Comparison of ENCODE assay signal across 26 cellular contexts in the genomic region with DNA sequence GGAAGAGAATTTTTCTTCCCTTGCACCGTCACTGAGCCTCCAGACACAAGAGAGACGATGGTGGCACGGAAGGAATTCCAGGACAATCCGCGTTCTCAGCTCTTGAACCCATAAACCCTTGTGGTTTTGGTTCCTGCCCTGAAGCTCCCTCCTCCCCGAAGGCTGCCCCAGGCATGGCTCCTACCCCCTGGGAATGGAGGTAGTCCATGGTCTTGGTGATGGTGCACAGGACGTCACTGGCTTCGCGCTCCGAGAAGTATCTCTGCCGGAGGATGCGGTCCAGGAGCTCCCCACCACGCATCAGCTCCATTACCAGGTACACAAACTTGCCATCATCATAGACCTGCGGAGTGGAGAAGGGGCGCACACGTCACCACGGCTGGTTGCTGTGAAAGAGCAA.
"Had no signal": no experiment of that assay in that cellular context is flagged by ENCODE, and none has a peak within 500 bp of the region (broad histone marks: within the 10 kb centered on the region; RNA-seq: fewer than 3 reads in every experiment).

No MANE protein-coding gene starts in this region.

- DNase-seq: activated CD4-positive, alpha-beta T cell treated with anti-CD3 and anti-CD28 coated beads, Interleukin-2, amount 10 ng/mL, durations not matched to agents 24 days and 14 days; activated CD4-positive, alpha-beta T cell treated with anti-CD3 and anti-CD28 coated beads, Interleukin-2, amount 50 U/mL, for 4 hours; activated CD8-positive, alpha-beta T cell treated with anti-CD3 and anti-CD28 coated beads for 36 hours; activated gamma-delta T cell; activated naive CD4-positive, alpha-beta T cell treated with Interleukin-2 at 50 U/mL for 16 hours; activated naive CD8-positive, alpha-beta T cell treated with anti-CD3 and anti-CD28 coated beads, Interleukin-2, amount 10 ng/mL, durations not matched to agents 7 days and 5 days; activated T-cell treated with anti-CD3 and anti-CD28 coated beads for 4 hours; activated T-cell treated with anti-CD3 and anti-CD28 coated beads, Interleukin-2, amount 50 U/mL, for 4 hours; amygdala; MM.1S; MV-4-11; NCI-H1092; NCI-H1436 treated with DMSO at 0.1 percent for 48 hours; NCI-H1694 treated with DMSO at 0.1 percent for 48 hours; NCI-H2029; NCI-H345; NCI-H524 treated with DMSO at 0.1 percent for 48 hours; SHP77; SJCRH30 had no signal

- H3K4me3 Mint-ChIP-seq: activated CD4-positive, alpha-beta T cell treated with anti-CD3 and anti-CD28 coated beads, Interleukin-2, amount 10 ng/mL, durations not matched to agents 24 days and 14 days; activated CD8-positive, alpha-beta T cell treated with anti-CD3 and anti-CD28 coated beads for 36 hours; activated naive CD4-positive, alpha-beta T cell treated with anti-CD3 and anti-CD28 coated beads, Interleukin-2, amount 50 U/mL, for 24 hours; activated naive CD8-positive, alpha-beta T cell treated with anti-CD3 and anti-CD28 coated beads, Interleukin-2, amount 10 ng/mL, durations not matched to agents 7 days and 5 days; activated T-cell treated with anti-CD3 and anti-CD28 coated beads, Interleukin-2, amount 50 U/mL, for 4 hours; T-helper 2 cell treated with Interferon-gamma antibody and Interleukin-4, amounts not matched to agents 5 μg/mL and 100 μg/mL, for 36 hours had no signal

- H3K9me3 Mint-ChIP-seq: activated CD4-positive, alpha-beta T cell treated with anti-CD3 and anti-CD28 coated beads, Interleukin-2, amount 10 ng/mL, durations not matched to agents 24 days and 14 days; activated naive CD4-positive, alpha-beta T cell treated with anti-CD3 and anti-CD28 coated beads, Interleukin-2, amount 50 U/mL, for 24 hours had no signal

- H3K9me3 ChIP-seq: ascending aorta had no signal

- H3K36me3 ChIP-seq: SJCRH30 had no signal

- H3K9ac ChIP-seq: KMS-11 had no signal

- H3K36me3 Mint-ChIP-seq: activated naive CD8-positive, alpha-beta T cell treated with anti-CD3 and anti-CD28 coated beads, Interleukin-2, amount 10 ng/mL, durations not matched to agents 7 days and 5 days had no signal

- H3K4me1 Mint-ChIP-seq: activated CD4-positive, alpha-beta T cell treated with anti-CD3 and anti-CD28 coated beads, Interleukin-2, amount 10 ng/mL, durations not matched to agents 24 days and 14 days; activated naive CD8-positive, alpha-beta T cell treated with anti-CD3 and anti-CD28 coated beads, Interleukin-2, amount 10 ng/mL, durations not matched to agents 7 days and 5 days had no signal

- H3K4me2 ChIP-seq: KMS-11 had no signal

- H3K4me1 ChIP-seq: ascending aorta had no signal

- FAIRE-seq: TTC549 had no signal

- H3K4me3 ChIP-seq: ascending aorta, SJCRH30, SK-N-MC had no signal

- H3K27ac Mint-ChIP-seq: activated CD4-positive, alpha-beta T cell treated with anti-CD3 and anti-CD28 coated beads, Interleukin-2, amount 10 ng/mL, durations not matched to agents 24 days and 14 days; activated CD8-positive, alpha-beta T cell treated with anti-CD3 and anti-CD28 coated beads for 36 hours; activated naive CD4-positive, alpha-beta T cell treated with anti-CD3 and anti-CD28 coated beads, Interleukin-2, amount 50 U/mL, for 24 hours; activated naive CD8-positive, alpha-beta T cell treated with anti-CD3 and anti-CD28 coated beads, Interleukin-2, amount 10 ng/mL, durations not matched to agents 7 days and 5 days; T-helper 2 cell treated with Interferon-gamma antibody and Interleukin-4, amounts not matched to agents 5 μg/mL and 100 μg/mL, for 36 hours had no signal

- H3K27me3 Mint-ChIP-seq: activated CD4-positive, alpha-beta T cell treated with anti-CD3 and anti-CD28 coated beads, Interleukin-2, amount 10 ng/mL, durations not matched to agents 24 days and 14 days; activated CD8-positive, alpha-beta T cell treated with anti-CD3 and anti-CD28 coated beads for 36 hours; activated naive CD4-positive, alpha-beta T cell treated with anti-CD3 and anti-CD28 coated beads, Interleukin-2, amount 50 U/mL, for 24 hours; activated naive CD8-positive, alpha-beta T cell treated with anti-CD3 and anti-CD28 coated beads, Interleukin-2, amount 10 ng/mL, durations not matched to agents 7 days and 5 days had no signal

- H3K27ac ChIP-seq: ascending aorta, KMS-11, SJCRH30, SK-N-MC had no signal

- H3K27me3 ChIP-seq: ascending aorta, SJCRH30 had no signal

- ATAC-seq: activated CD8-positive, alpha-beta T cell treated with anti-CD3 and anti-CD28 coated beads for 36 hours; activated T-cell treated with anti-CD3 and anti-CD28 coated beads, Interleukin-2, amount 50 U/mL, for 4 hours; Panc1 had no signal
